In the genomic region with DNA sequence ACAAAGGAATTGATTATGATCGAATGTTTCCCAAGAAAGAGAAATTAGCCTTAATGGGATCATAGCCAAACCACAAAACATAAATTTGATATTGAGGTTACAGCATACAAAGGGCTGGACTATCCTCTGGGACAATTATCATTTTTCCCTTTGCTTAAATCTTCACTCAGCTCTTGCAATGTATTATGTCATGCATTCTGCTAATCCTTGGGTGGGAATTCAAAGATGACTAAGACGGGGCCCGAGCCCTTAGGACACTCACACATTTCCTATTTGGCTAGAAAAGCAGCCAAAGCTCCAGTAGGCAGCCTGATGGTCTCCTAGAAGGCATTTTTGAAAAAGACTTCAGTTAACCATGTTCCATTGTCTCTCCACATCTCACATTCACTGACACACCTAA, we compare ENCODE assay signal across 15 cellular contexts. TPM values are rescaled to one million over a fixed set of nuclear protein-coding genes. Genes with fewer than 3 reads are reported as not detected.
DNase-seq lines count a peak whose midpoint lies in the region; ATAC-seq and TF ChIP-seq lines count a peak whose summit lies in the region.
"Had no signal": no experiment of that assay in that cellular context is flagged by ENCODE, and none has a peak within 500 bp of the region (broad histone marks: within the 10 kb centered on the region; RNA-seq: fewer than 3 reads in every experiment).

No MANE protein-coding gene starts in this region.

- no peak overlapping the region for H3K4me3 ChIP-seq in AG10803 (ENCODE audit: low read length)

- no peaks in the 10 kb centered on the region for H3K36me3 Mint-ChIP-seq in activated T-helper 17 cell treated with anti-CD3 and anti-CD28 coated beads, Interleukin-2, amount 50 U/mL, for 72 hours (ENCODE audit: low read depth)
- H3K36me3 Mint-ChIP-seq: immature natural killer cell had no signal

- no peaks in the 10 kb centered on the region for H3K9me3 Mint-ChIP-seq in activated T-helper 17 cell treated with anti-CD3 and anti-CD28 coated beads, Interleukin-2, amount 50 U/mL, for 72 hours
- H3K9me3 Mint-ChIP-seq: immature natural killer cell; T-helper 1 cell treated with Interleukin-12 subunit alpha and Interleukin-12 subunit beta and Interleukin-4 antibody, amounts not matched to agents 30 μg/mL and 1 μg/mL, for 36 hours had no signal

- no peak overlapping the region for H3K27ac Mint-ChIP-seq in activated T-helper 17 cell treated with anti-CD3 and anti-CD28 coated beads, Interleukin-2, amount 50 U/mL, for 72 hours
- H3K27ac Mint-ChIP-seq: immature natural killer cell; T-helper 1 cell treated with Interleukin-12 subunit alpha and Interleukin-12 subunit beta and Interleukin-4 antibody, amounts not matched to agents 30 μg/mL and 1 μg/mL, for 36 hours had no signal

- TF ChIP-seq CTCF in AG10803 (conservative IDR thresholded peaks at IDR 0.05; ENCODE audit: low read length) = no peak

- H3K4me3 Mint-ChIP-seq in activated T-helper 17 cell treated with anti-CD3 and anti-CD28 coated beads, Interleukin-2, amount 50 U/mL, for 72 hours = no peak overlapping the region
- H3K4me3 Mint-ChIP-seq: immature natural killer cell; T-helper 1 cell treated with Interleukin-12 subunit alpha and Interleukin-12 subunit beta and Interleukin-4 antibody, amounts not matched to agents 30 μg/mL and 1 μg/mL, for 36 hours had no signal

- no peaks in the 10 kb centered on the region for H3K4me1 Mint-ChIP-seq in activated T-helper 17 cell treated with anti-CD3 and anti-CD28 coated beads, Interleukin-2, amount 50 U/mL, for 72 hours
- H3K4me1 Mint-ChIP-seq: immature natural killer cell had no signal

- DNase-seq in AG10803 (ENCODE audit: low read depth) (peak; percentile 87), LHCN-M2 (ENCODE audit: low read depth) (peak; percentile 87), astrocyte of the hippocampus (ENCODE audit: low read depth, low spot score) (peak; percentile 44), glomerular visceral epithelial cell (ENCODE audit: extremely low spot score) (peak; percentile 59), UCSD-AML1 (lab: John Stamatoyannopoulos, UW; ENCODE audit: unreplicated experiment) (no peak)
- DNase-seq: activated CD4-positive, alpha-beta T cell treated with anti-CD3 and anti-CD28 coated beads for 48 hours; C1 segment of cervical spinal cord; caudate nucleus; GDM1; immature natural killer cell; stimulated activated naive CD8-positive, alpha-beta T cell treated with anti-CD3 and anti-CD28 coated beads, Interleukin-15, Interleukin-2, amounts not matched to agents 100 U/mL and 50 U/mL, for 24 hours had no signal

- ATAC-seq in HG03095 (IDR thresholded peaks at IDR 0.05; ENCODE audit: unreplicated experiment) (no peak), HG03571 (IDR thresholded peaks at IDR 0.05; ENCODE audit: unreplicated experiment) (no peak)
- ATAC-seq in activated T-helper 17 cell treated with anti-CD3 and anti-CD28 coated beads, Interleukin-2, amount 50 U/mL, for 72 hours (replicated peaks) = no peak
- ATAC-seq: stimulated activated naive CD8-positive, alpha-beta T cell treated with anti-CD3 and anti-CD28 coated beads, Interleukin-15, Interleukin-2, amounts not matched to agents 100 U/mL and 50 U/mL, for 24 hours had no signal

- H3K27me3 Mint-ChIP-seq in activated T-helper 17 cell treated with anti-CD3 and anti-CD28 coated beads, Interleukin-2, amount 50 U/mL, for 72 hours = peaks cover 9% of the 10 kb centered on the region

RNA-seq across cellular contexts. Expression of gene NMI, which starts 17.2 kb away (rescaled TPM):
- total RNA-seq in LHCN-M2 (2014; rRNA removed) = 5.5 and 9.2 TPM in 2 replicates
- 5.5 TPM for polyA plus RNA-seq in LHCN-M2 (2012)
- 10 to 100 TPM; 15.1 to 24.1 TPM for total RNA-seq in activated T-helper 17 cell treated with anti-CD3 and anti-CD28 coated beads, Interleukin-2, amount 50 U/mL, for 72 hours

RNA-seq across cellular contexts. Expression of gene RBM43, which starts 45.0 kb away (rescaled TPM):
- total RNA-seq in LHCN-M2 (2014; rRNA removed) = 3.0 and 6.0 TPM in 2 replicates
- polyA plus RNA-seq in LHCN-M2 (2012) = 2.2 TPM
- 1 to 10 TPM; 2.5 to 2.9 TPM for total RNA-seq in activated T-helper 17 cell treated with anti-CD3 and anti-CD28 coated beads, Interleukin-2, amount 50 U/mL, for 72 hours

RNA-seq across cellular contexts. Expression of gene TNFAIP6, which starts 50.8 kb away (rescaled TPM):
- 20.3 and 21.3 TPM in 2 replicates for total RNA-seq in LHCN-M2 (2014; rRNA removed)
- polyA plus RNA-seq in LHCN-M2 (2012) = 0.86 TPM
- not detected for total RNA-seq in activated T-helper 17 cell treated with anti-CD3 and anti-CD28 coated beads, Interleukin-2, amount 50 U/mL, for 72 hours
- polyA plus RNA-seq: immature natural killer cell had no signal

Comparison
In these comparisons a context has a peak if more than half of its experiments do, and no peak if none do; other contexts are left out.
1. RNA of gene TNFAIP6, which starts 50.8 kb away (total RNA-seq): 20.3 to 21.3 TPM in LHCN-M2; not detected in activated T-helper 17 cell treated with anti-CD3 and anti-CD28 coated beads, Interleukin-2, amount 50 U/mL, for 72 hours; every median in the first group is over 10 times any median in the second.